1 cellular context compared by ENCODE assay signal in genomic region chr6:13600036-13600435, GRCh38.
TF ChIP-seq lines count a peak whose summit lies in the region.

No MANE protein-coding gene starts in this region.

TF ChIP-seq in IMR-90, 13 proteins besides CTCF, POLR2A, EP300 and RAD21:
- TF ChIP-seq ELK1 (IDR thresholded peaks at IDR 0.05; ENCODE audit: borderline replicate concordance, low read depth, low read length), result no peak
- no peak for TF ChIP-seq MAFK (IDR thresholded peaks at IDR 0.05; ENCODE audit: low read depth, low read length)
- no peak for TF ChIP-seq NFE2L2 (IDR thresholded peaks at IDR 0.05; ENCODE audit: low read depth, low read length)
- TF ChIP-seq MAZ (IDR thresholded peaks at IDR 0.05; ENCODE audit: borderline replicate concordance, low read depth, low read length), result no peak
- no peak for TF ChIP-seq RCOR1 (IDR thresholded peaks at IDR 0.05; ENCODE audit: insufficient replicate concordance, low read length)
- no peak for TF ChIP-seq SMC3 (IDR thresholded peaks at IDR 0.05; ENCODE audit: low read depth, low read length)
- TF ChIP-seq RFX5 (IDR thresholded peaks at IDR 0.05; ENCODE audit: low read depth, low read length), result no peak
